8 cellular contexts compared by ENCODE assay signal in genomic region chr2:241391892-241392665, GRCh38. TPM values are rescaled to one million over a fixed set of nuclear protein-coding genes. Genes with fewer than 3 reads are reported as not detected.
A peak's percentile ranks its signal among the peaks of the same experiment; 100 is the strongest.
DNase-seq lines count a peak whose midpoint lies in the region; ATAC-seq and TF ChIP-seq lines count a peak whose summit lies in the region.

No MANE protein-coding gene starts in this region.

- H3K4me3 ChIP-seq in DOHH2 (ENCODE audit: low read length): peak overlapping the region; percentile 1; the same call in 1 of the 2 replicates
- H3K4me3 ChIP-seq in astrocyte of the spinal cord (ENCODE audit: low read depth, low read length): no peak overlapping the region
- no peak overlapping the region for H3K4me3 ChIP-seq in left lung

- ATAC-seq in left lung (peak; percentile 89), GM18868 (IDR thresholded peaks at IDR 0.05; ENCODE audit: unreplicated experiment) (no peak)

- H3K4me1 ChIP-seq in DOHH2 (ENCODE audit: control insufficient read depth, low read length) (peaks cover 56% of the 10 kb centered on the region), left lung (no peaks in the 10 kb centered on the region)

- in situ Hi-C loops in astrocyte of the spinal cord (cut with HindIII; ENCODE audit: low sequenced_read_pairs): no loop called here

- H4K20me1 ChIP-seq in DOHH2 (ENCODE audit: control insufficient read depth, insufficient read depth, low read depth, low read length): no peaks in the 10 kb centered on the region

- TF ChIP-seq CTCF in DOHH2 (IDR thresholded peaks at IDR 0.05; ENCODE audit: low read depth, low read length, poor library complexity, severe bottlenecking) (peak; percentile 62), astrocyte of the spinal cord (IDR thresholded peaks at IDR 0.05; ENCODE audit: low read depth, low read length) (peak; percentile 46), left lung (IDR thresholded peaks at IDR 0.05) (no peak)

- peak; percentile 20 for DNase-seq in HT1080 (ENCODE audit: low read depth)
- DNase-seq in astrocyte of the spinal cord (ENCODE audit: low read depth, low spot score): peak; percentile 19
- DNase-seq in left lung: no peak
- DNase-seq in NCI-H524 treated with DMSO at 0.1 percent for 48 hours (lab: John Stamatoyannopoulos, UW): no peak
- no peak for DNase-seq in stimulated activated CD4-positive, alpha-beta T cell treated with anti-CD3 and anti-CD28 coated beads, Interleukin-1b, Interleukin-23, amount 100 ng/mL, for 48 hours
- no peak for DNase-seq in DMS79 (lab: John Stamatoyannopoulos, UW)

- intact Hi-C loops in left lung (cut with DNase I): no loop called here

- no peak overlapping the region for H3K27ac ChIP-seq in DOHH2 (ENCODE audit: low read depth, low read length)
- H3K27ac ChIP-seq in left lung: no peak overlapping the region

- H3K4me2 ChIP-seq in DOHH2 (ENCODE audit: low read length): peak overlapping the region; percentile 34

- H3K9me3 ChIP-seq in DOHH2 (ENCODE audit: control insufficient read depth, insufficient read depth, low read length) (no peaks in the 10 kb centered on the region), left lung (no peaks in the 10 kb centered on the region)

- H3K9me2 ChIP-seq in DOHH2 (replicated peaks; ENCODE audit: control insufficient read depth, low read length): no peaks in the 10 kb centered on the region

- no peaks in the 10 kb centered on the region for H3K27me3 ChIP-seq in DOHH2 (ENCODE audit: control insufficient read depth, low read length)
- H3K27me3 ChIP-seq in left lung: no peaks in the 10 kb centered on the region

- H3F3A ChIP-seq in DOHH2 (ENCODE audit: control insufficient read depth, insufficient read depth): 0 out of 2 replicates have a peak, but pooled peaks cover 3% of the 10 kb centered on the region

- H3K36me3 ChIP-seq in DOHH2 (ENCODE audit: control insufficient read depth, low read length) (peaks cover 21% of the 10 kb centered on the region), left lung (no peaks in the 10 kb centered on the region)

- peaks cover 58% of the 10 kb centered on the region for H3K79me2 ChIP-seq in DOHH2 (ENCODE audit: control insufficient read depth, low read length)

RNA-seq across cellular contexts. Expression of gene FARP2, which starts 36.0 kb away (rescaled TPM):
- 29.7 and 33.8 TPM in 2 replicates for total RNA-seq in HT1080 (2014; rRNA removed; shearing (Covaris generic))
- polyA plus RNA-seq in HT1080 (2015; cell fraction: cytosol; rRNA removed): 15.5 and 18.6 TPM in 2 replicates
- polyA plus RNA-seq in HT1080 (2015; cell fraction: nucleus; rRNA removed): 30.7 and 35.7 TPM in 2 replicates
- total RNA-seq in left lung: 10 to 100 TPM; 32.2 to 37.0 TPM

Comparison
In these comparisons a context has a peak if more than half of its experiments do, and no peak if none do; other contexts are left out.
1. CTCF ChIP-seq: peak in DOHH2 (single experiment) and astrocyte of the spinal cord (single experiment); none in left lung (0 of 2).
2. DNase-seq: peak in HT1080 (single experiment) and astrocyte of the spinal cord (single experiment); none in left lung (0 of 2), NCI-H524 treated with DMSO at 0.1 percent for 48 hours (single experiment), stimulated activated CD4-positive, alpha-beta T cell treated with anti-CD3 and anti-CD28 coated beads, Interleukin-1b, Interleukin-23, amount 100 ng/mL, for 48 hours (single experiment) and DMS79 (single experiment).